ENCODE assay signal across 13 cellular contexts in genomic region chr2:11346129-11346528, GRCh38. TPM values are rescaled to one million over a fixed set of nuclear protein-coding genes. Genes with fewer than 3 reads are reported as not detected.
A peak's percentile ranks its signal among the peaks of the same experiment; 100 is the strongest.
DNase-seq lines count a peak whose midpoint lies in the region; ATAC-seq and TF ChIP-seq lines count a peak whose summit lies in the region.
"Had no signal": no experiment of that assay in that cellular context is flagged by ENCODE, and none has a peak within 500 bp of the region (broad histone marks: within the 10 kb centered on the region; RNA-seq: fewer than 3 reads in every experiment).

No MANE protein-coding gene starts in this region.

- peaks cover 18% of the 10 kb centered on the region for H3K4me1 Mint-ChIP-seq in activated B cell treated with CpG ODN at 0.5 μM for 24 hours

- no peaks in the 10 kb centered on the region for H3K27me3 ChIP-seq in lung (ENCODE audit: control insufficient read depth, insufficient read depth)
- no peaks in the 10 kb centered on the region for H3K27me3 ChIP-seq in stomach smooth muscle (ENCODE audit: control insufficient read depth in 1 of 2, insufficient read depth in 2 of 2, low read length in 2 of 2)

- ATAC-seq in activated B cell treated with CpG ODN at 0.5 μM for 24 hours (ENCODE audit: low read depth) (no peak), lung (ENCODE audit: insufficient read depth, low FRiP score) (no peak)
- ATAC-seq: activated CD4-positive, CD25-positive, alpha-beta regulatory T cell treated with anti-CD3 and anti-CD28 coated beads, Interleukin-2, amount 50 U/mL, for 24 hours; stimulated activated naive B cell treated with anti-CD40 and anti-IgM and Interleukin-4, amounts not matched to agents 10 μg/mL and 1 μg/mL and 100 μg/mL, for 72 hours had no signal

- H3K36me3 Mint-ChIP-seq in activated B cell treated with CpG ODN at 0.5 μM for 24 hours (ENCODE audit: low read depth): peaks cover 2% of the 10 kb centered on the region

- no peak overlapping the region for H3K4me3 ChIP-seq in HEK293 (ENCODE audit: low read depth, low read length)
- no peak overlapping the region for H3K4me3 ChIP-seq in lung
- no peak overlapping the region for H3K4me3 ChIP-seq in stomach smooth muscle (ENCODE audit: low read length in 2 of 2)

- POLR2A ChIA-PET in HEK293 (lab: Yijun Ruan, JAX) (interaction anchor here (1.0 to 3.7 kb wide), 5 partner anchors 9 to 57 kb away, joined by 3 to 17 read pairs (median 4); no protein-coding TSS in a partner anchor), activated B cell treated with CpG ODN at 0.5 μM for 24 hours (lab: Charles Lee) (interaction anchor here (0.5 to 0.6 kb wide), 2 partner anchors 11 to 406 kb away, joined by 3 read pairs; no protein-coding TSS in a partner anchor)

- peak overlapping the region; percentile 16 for H3K27ac Mint-ChIP-seq in activated B cell treated with CpG ODN at 0.5 μM for 24 hours
- H3K27ac Mint-ChIP-seq: stimulated activated naive B cell treated with anti-CD40 and anti-IgM and Interleukin-4, amounts not matched to agents 10 μg/mL and 1 μg/mL and 100 μg/mL, for 72 hours had no signal

- whole genome bisulfite sequencing in lung, 2 donors: 98% methylated on average over 3 of the region's 3 CpGs

- no peak for TF ChIP-seq CTCF in HEK293 (tag by site-specific recombination; IDR thresholded peaks at IDR 0.05)
- TF ChIP-seq CTCF in activated B cell treated with CpG ODN at 0.5 μM for 24 hours (IDR thresholded peaks at IDR 0.05): no peak
- no peak for TF ChIP-seq CTCF in lung (IDR thresholded peaks at IDR 0.05; ENCODE audit: control extremely low read depth, extremely low read depth)

- DNase-seq in activated B cell treated with CpG ODN at 0.5 μM for 24 hours (no peak), lung (ENCODE audit: low spot score) (no peak), hippocampal formation (lab: John Stamatoyannopoulos, UW) (no peak), NCI-H1436 (lab: John Stamatoyannopoulos, UW) (no peak), NCI-H2227 (lab: John Stamatoyannopoulos, UW; ENCODE audit: unreplicated experiment) (no peak), islet precursor cell (no peak)
- DNase-seq: DND-41; NCI-H2081 treated with DMSO at 0.1 percent for 48 hours; stimulated activated naive B cell treated with anti-CD40 and anti-IgM and Interleukin-4, amounts not matched to agents 10 μg/mL and 1 μg/mL and 100 μg/mL, for 72 hours had no signal

- intact Hi-C loops in activated B cell treated with CpG ODN at 0.5 μM for 24 hours (cut with micrococcal nuclease): loop anchor here (1.0 to 10.0 kb wide), 3 partner anchors 28 to 1921 kb away; partner anchors contain the start of genes CPSF3, ITGB1BP1 and LPIN1

- H3K27ac ChIP-seq in HEK293 (ENCODE audit: extremely low read depth, low read depth, low read length) (no peak overlapping the region), lung (ENCODE audit: low read depth in 1 of 2, low read length in 1 of 2) (peak overlapping the region; percentile 47 to 48), stomach smooth muscle (ENCODE audit: low read length) (peak overlapping the region; percentile 97)

- no peaks in the 10 kb centered on the region for H3K27me3 Mint-ChIP-seq in activated B cell treated with CpG ODN at 0.5 μM for 24 hours
- H3K27me3 Mint-ChIP-seq: stimulated activated naive B cell treated with anti-CD40 and anti-IgM and Interleukin-4, amounts not matched to agents 10 μg/mL and 1 μg/mL and 100 μg/mL, for 72 hours had no signal

- H3K9me3 Mint-ChIP-seq in activated B cell treated with CpG ODN at 0.5 μM for 24 hours: no peaks in the 10 kb centered on the region
- H3K9me3 Mint-ChIP-seq: dendritic cell treated with granulocyte-macrophage colony-stimulating factor and Interleukin-4, amounts not matched to agents 40 ng/mL and 50 ng/mL, for 4 days; stimulated activated naive B cell treated with anti-CD40 and anti-IgM and Interleukin-4, amounts not matched to agents 10 μg/mL and 1 μg/mL and 100 μg/mL, for 72 hours had no signal

- CTCF ChIA-PET in HEK293 (lab: Yijun Ruan, JAX) (interaction anchor here (1.3 kb wide), 1 partner anchor 65 kb away, joined by 7 read pairs; no protein-coding TSS in a partner anchor), activated B cell treated with CpG ODN at 0.5 μM for 24 hours (lab: Charles Lee) (no interaction called here)

- no peak overlapping the region for H3K9ac ChIP-seq in stomach smooth muscle (ENCODE audit: low read length in 2 of 2)

- H3K36me3 ChIP-seq in HEK293 (ENCODE audit: control insufficient read depth in 2 of 2, insufficient read depth in 1 of 2, low read length in 2 of 2) (no peaks in the 10 kb centered on the region), lung (ENCODE audit: control insufficient read depth in 2 of 2, insufficient read depth in 2 of 2, low read length in 2 of 2) (no peaks in the 10 kb centered on the region), stomach smooth muscle (ENCODE audit: control insufficient read depth in 2 of 2, insufficient read depth in 2 of 2, low read length in 2 of 2) (no peaks in the 10 kb centered on the region)

- H3K4me1 ChIP-seq in HEK293 (ENCODE audit: control insufficient read depth, insufficient read depth, low read length): peaks cover 12% of the 10 kb centered on the region; the same call in 1 of the 2 replicates
- H3K4me1 ChIP-seq in lung (ENCODE audit: control insufficient read depth in 2 of 2, insufficient read depth in 2 of 2, low read length in 2 of 2): peaks cover 2 to 8% of the 10 kb centered on the region in 2 donors
- H3K4me1 ChIP-seq in stomach smooth muscle (ENCODE audit: control insufficient read depth, insufficient read depth, low read length): peaks cover 2% of the 10 kb centered on the region

- peak overlapping the region; percentile 86 for H3K4me3 Mint-ChIP-seq in activated B cell treated with CpG ODN at 0.5 μM for 24 hours

- H3K9me3 ChIP-seq in HEK293 (ENCODE audit: control insufficient read depth, insufficient read depth, low read depth, low read length) (no peaks in the 10 kb centered on the region), lung (ENCODE audit: control insufficient read depth in 2 of 2, insufficient read depth in 1 of 2, low read length in 1 of 2) (no peaks in the 10 kb centered on the region), stomach smooth muscle (ENCODE audit: control insufficient read depth in 2 of 2, low read length in 2 of 2) (no peaks in the 10 kb centered on the region)

TF ChIP-seq in HEK293, 187 proteins besides CTCF, POLR2A, EP300 and RAD21:
- TF ChIP-seq GLIS1 (tag by site-specific recombination; IDR thresholded peaks at IDR 0.05) (peak; percentile 11; the same call in 1 of the 2 replicates), TRIM28 (IDR thresholded peaks at IDR 0.05; ENCODE audit: borderline replicate concordance, low read length) (no peak)
TF ChIP-seq in HEK293: peak in this region for 1.

RNA-seq across cellular contexts. Expression of gene ROCK2, which starts 1.7 kb away (rescaled TPM):
- total RNA-seq in activated B cell treated with CpG ODN at 0.5 μM for 24 hours (18.5 and 18.8 TPM in 2 replicates), lung (100 to 1,000 TPM in 1 of 2 donors, 10 to 100 TPM in 1; 45.6 to 103 TPM)
- polyA plus RNA-seq in lung: 10 to 100 TPM in 1 of 2 donors, 1 to 10 TPM in 1; 8.0 to 11.8 TPM
